23 cellular contexts compared by ENCODE assay signal in genomic region chr10:77377034-77377433, GRCh38.
DNase-seq lines count a peak whose midpoint lies in the region; ATAC-seq, FAIRE-seq and TF ChIP-seq lines count a peak whose summit lies in the region.
"Had no signal": no experiment of that assay in that cellular context is flagged by ENCODE, and none has a peak within 500 bp of the region (broad histone marks: within the 10 kb centered on the region; RNA-seq: fewer than 3 reads in every experiment).

No MANE protein-coding gene starts in this region.

- peaks cover 5% of the 10 kb centered on the region for H3K4me1 Mint-ChIP-seq in activated CD8-positive, alpha-beta T cell treated with anti-CD3 and anti-CD28 coated beads for 36 hours (ENCODE audit: low read depth)

- H3K4me3 Mint-ChIP-seq in activated CD8-positive, alpha-beta T cell treated with anti-CD3 and anti-CD28 coated beads for 36 hours = no peak overlapping the region
- H3K4me3 Mint-ChIP-seq: nephron had no signal

- H4K8ac ChIP-seq in trophoblast cell (ENCODE audit: low read depth, low read length) = no peak overlapping the region

- H3K27ac Mint-ChIP-seq in activated CD8-positive, alpha-beta T cell treated with anti-CD3 and anti-CD28 coated beads for 36 hours = no peak overlapping the region
- H3K27ac Mint-ChIP-seq: nephron had no signal

- H3K79me1 ChIP-seq in trophoblast cell (ENCODE audit: low read length) = peaks cover 8% of the 10 kb centered on the region

- no peak overlapping the region for H3K18ac ChIP-seq in trophoblast cell (ENCODE audit: low read length)

- ATAC-seq in Panc1 = peak; percentile 23; the same call in 1 of the 2 replicates
- ATAC-seq in HG02678 (IDR thresholded peaks at IDR 0.05; ENCODE audit: unreplicated experiment) = no peak
- no peak for ATAC-seq in activated CD8-positive, alpha-beta T cell treated with anti-CD3 and anti-CD28 coated beads for 36 hours
- ATAC-seq: heart left ventricle, left lung had no signal

- H2BK5ac ChIP-seq in trophoblast cell (ENCODE audit: low read depth, low read length, poor library complexity) = peak overlapping the region; percentile 18

- H3K27me3 ChIP-seq in Panc1 (ENCODE audit: control insufficient read depth, insufficient read depth, low read length) (no peaks in the 10 kb centered on the region), esophagus muscularis mucosa (no peaks in the 10 kb centered on the region), trophoblast cell (ENCODE audit: insufficient read depth, low read length) (no peaks in the 10 kb centered on the region)

- no peak overlapping the region for H3K9ac ChIP-seq in trophoblast cell (ENCODE audit: low read length)

- TF ChIP-seq POLR2A in GM12892 (IDR thresholded peaks at IDR 0.05; ENCODE audit: low read depth, low read length) (no peak), esophagus muscularis mucosa (IDR thresholded peaks at IDR 0.05; ENCODE audit: low read depth) (no peak)

- H3K27ac ChIP-seq in Panc1 (ENCODE audit: low read length) (no peak overlapping the region), esophagus muscularis mucosa (replicated peaks in 1 of 4) (peak overlapping the region; percentile 72 to 90 (median 82)), trophoblast cell (ENCODE audit: low read depth, low read length) (no peak overlapping the region)
- H3K27ac ChIP-seq: C4-2B, left lung, SK-N-MC, WERI-Rb-1 had no signal

- TF ChIP-seq CTCF in Panc1 (IDR thresholded peaks at IDR 0.05) = no peak
- no peak for TF ChIP-seq CTCF in esophagus muscularis mucosa (IDR thresholded peaks at IDR 0.05)
- TF ChIP-seq CTCF in activated CD8-positive, alpha-beta T cell treated with anti-CD3 and anti-CD28 coated beads for 36 hours (IDR thresholded peaks at IDR 0.05) = no peak

- POLR2A ChIA-PET in Panc1 (lab: Charles Lee) = interaction anchor here (0.5 kb wide), 1 partner anchor 286 kb away, joined by 5 read pairs; no protein-coding TSS in a partner anchor
- POLR2A ChIA-PET in activated CD8-positive, alpha-beta T cell treated with anti-CD3 and anti-CD28 coated beads for 36 hours (lab: Charles Lee) = no interaction called here

- H2BK12ac ChIP-seq in trophoblast cell (ENCODE audit: low read length) = no peak overlapping the region

- peak; percentile 78 for TF ChIP-seq EP300 in esophagus muscularis mucosa (IDR thresholded peaks at IDR 0.05)

- H3K4me2 ChIP-seq in trophoblast cell (ENCODE audit: low read length) = no peak overlapping the region

- H3K4me3 ChIP-seq in Panc1 (ENCODE audit: low read depth in 2 of 2, low read length in 2 of 2) (no peak overlapping the region), esophagus muscularis mucosa (no peak overlapping the region), trophoblast cell (ENCODE audit: low read depth, low read length) (no peak overlapping the region)
- H3K4me3 ChIP-seq: heart left ventricle, left lung, SK-N-MC had no signal

- CTCF ChIA-PET in Panc1 (lab: Charles Lee) = no interaction called here
- CTCF ChIA-PET in activated CD8-positive, alpha-beta T cell treated with anti-CD3 and anti-CD28 coated beads for 36 hours (lab: Charles Lee) = interaction anchor here (1.6 kb wide), 1 partner anchor 13 kb away, joined by 5 read pairs; no protein-coding TSS in a partner anchor

- H3K36me3 Mint-ChIP-seq in activated CD8-positive, alpha-beta T cell treated with anti-CD3 and anti-CD28 coated beads for 36 hours (ENCODE audit: low read depth) = no peaks in the 10 kb centered on the region

- H3K36me3 ChIP-seq in Panc1 (ENCODE audit: control insufficient read depth, insufficient read depth, low read length) = no peaks in the 10 kb centered on the region
- no peaks in the 10 kb centered on the region for H3K36me3 ChIP-seq in esophagus muscularis mucosa
- peaks cover 5 to 9% of the 10 kb centered on the region in 2 experiments for H3K36me3 ChIP-seq in trophoblast cell (ENCODE audit: control insufficient read depth in 1 of 2, insufficient read depth in 2 of 2, low read length in 2 of 2)
- H3K36me3 ChIP-seq: heart left ventricle, left lung, WERI-Rb-1 had no signal

- no peak overlapping the region for H2AK5ac ChIP-seq in trophoblast cell (ENCODE audit: low read length)

- H3K4me1 ChIP-seq in Panc1 (ENCODE audit: control insufficient read depth, insufficient read depth, low read length) = peaks cover 13% of the 10 kb centered on the region
- peaks cover 0 to 64% (median 61%) of the 10 kb centered on the region in 4 donors for H3K4me1 ChIP-seq in esophagus muscularis mucosa
- H3K4me1 ChIP-seq in trophoblast cell (ENCODE audit: control insufficient read depth in 1 of 2, insufficient read depth in 2 of 2, low read length in 2 of 2) = peaks cover 13 to 24% of the 10 kb centered on the region in 2 experiments
- H3K4me1 ChIP-seq: heart left ventricle, left lung had no signal

- H3K9me3 Mint-ChIP-seq in activated CD8-positive, alpha-beta T cell treated with anti-CD3 and anti-CD28 coated beads for 36 hours = no peaks in the 10 kb centered on the region
- H3K9me3 Mint-ChIP-seq: nephron had no signal

- no peak overlapping the region for H4K91ac ChIP-seq in trophoblast cell (ENCODE audit: low read depth, low read length)

- no peak overlapping the region for H3K14ac ChIP-seq in trophoblast cell (ENCODE audit: low read length)

- intact Hi-C loops in Panc1 (cut with micrococcal nuclease; ENCODE audit: unreplicated experiment) = no loop called here
- intact Hi-C loops in esophagus muscularis mucosa (cut with DNase I) = no loop called here
- intact Hi-C loops in activated CD8-positive, alpha-beta T cell treated with anti-CD3 and anti-CD28 coated beads for 36 hours (cut with micrococcal nuclease) = no loop called here

- no peak overlapping the region for H2AFZ ChIP-seq in trophoblast cell (ENCODE audit: insufficient read depth, low read length, poor library complexity)

- no TSS peak for BruUV-seq in Panc1 (replicated peaks; lab: Mats Ljungman, UMichigan)

- peak; percentile 53 for FAIRE-seq in GM12892 (lab: Jason Lieb, UNC)
- FAIRE-seq: GM12891 had no signal

- H3K79me2 ChIP-seq in trophoblast cell (ENCODE audit: control insufficient read depth, insufficient read depth, low read length, poor library complexity) = no peaks in the 10 kb centered on the region

- WGBS in esophagus muscularis mucosa = 61% methylated on average over 5 of the region's 5 CpGs
- WGBS in trophoblast cell (ENCODE audit: extremely low coverage, insufficient coverage, insufficient read length) = no CpG with 5 or more reads among the region's 5 CpGs

- in situ Hi-C loops in Panc1 (cut with HindIII; ENCODE audit: low pct_unique_long_range_greater_than_20kb, low sequenced_read_pairs) = no loop called here

- H3K27me3 Mint-ChIP-seq in activated CD8-positive, alpha-beta T cell treated with anti-CD3 and anti-CD28 coated beads for 36 hours = peaks cover 2% of the 10 kb centered on the region

- H3K9me3 ChIP-seq in Panc1 (ENCODE audit: control insufficient read depth, insufficient read depth, low read depth, low read length) (no peaks in the 10 kb centered on the region), esophagus muscularis mucosa (no peaks in the 10 kb centered on the region), trophoblast cell (ENCODE audit: insufficient read depth, low read depth, low read length) (no peaks in the 10 kb centered on the region)
- H3K9me3 ChIP-seq: heart left ventricle, left lung had no signal

- no peak overlapping the region for H2BK120ac ChIP-seq in trophoblast cell (ENCODE audit: insufficient read depth, low read length, poor library complexity)

- H3K4ac ChIP-seq in trophoblast cell (ENCODE audit: low read depth, low read length) = no peak overlapping the region

- no peak for DNase-seq in GM12892 (ENCODE audit: insufficient read length)
- DNase-seq in Panc1 (ENCODE audit: low read depth, low spot score) = no peak
- no peak for DNase-seq in esophagus muscularis mucosa (ENCODE audit: extremely low spot score)
- no peak for DNase-seq in trophoblast cell
- DNase-seq in SK-N-DZ (ENCODE audit: low spot score) = no peak
- no peak for DNase-seq in activated CD8-positive, alpha-beta T cell treated with anti-CD3 and anti-CD28 coated beads for 36 hours
- DNase-seq: activated naive CD4-positive, alpha-beta T cell treated with anti-CD3 and anti-CD28 coated beads, Interleukin-2, amount 50 U/mL, for 16 hours; central memory CD4-positive, alpha-beta T cell; DMS79 treated with DMSO at 0.1 percent for 48 hours; H7; heart left ventricle; left lung; NCI-H1092 treated with DMSO at 0.1 percent for 48 hours; NCI-H1930; NCI-H69; posterior cingulate gyrus; RPMI8226; WERI-Rb-1 had no signal

- no peak overlapping the region for H3K23ac ChIP-seq in trophoblast cell (ENCODE audit: low read length)

- no peak overlapping the region for H4K12ac ChIP-seq in trophoblast cell (ENCODE audit: low read depth, low read length)

Comparison
In these comparisons a context has a peak if more than half of its experiments do, and no peak if none do; other contexts are left out.
1. H3K27ac ChIP-seq: peak in esophagus muscularis mucosa (4 of 4); none in Panc1 (single experiment) and trophoblast cell (single experiment).